16 cellular contexts compared by ENCODE assay signal in the genomic region with DNA sequence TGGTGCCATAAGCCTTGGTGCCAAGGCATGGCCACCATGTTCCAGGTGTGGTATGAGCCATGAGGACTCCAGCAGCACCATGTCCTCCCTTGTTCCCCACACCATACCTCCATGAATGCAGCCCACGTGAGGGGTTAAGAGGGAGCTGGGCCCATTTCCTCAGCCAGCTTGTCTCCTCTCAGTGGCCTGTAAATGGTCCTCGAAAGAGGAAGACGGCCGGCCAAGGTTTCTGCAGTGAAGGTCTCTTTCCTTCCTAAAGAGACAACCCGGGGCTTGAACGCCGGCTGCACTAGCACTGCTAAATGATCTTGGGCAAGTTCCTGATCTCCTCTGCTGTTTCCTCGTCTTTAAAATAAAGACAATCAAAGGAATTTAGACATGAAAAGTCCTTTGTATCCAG.
DNase-seq lines count a peak whose midpoint lies in the region; ATAC-seq and TF ChIP-seq lines count a peak whose summit lies in the region.
"Had no signal": no experiment of that assay in that cellular context is flagged by ENCODE, and none has a peak within 500 bp of the region (broad histone marks: within the 10 kb centered on the region; RNA-seq: fewer than 3 reads in every experiment).

No MANE protein-coding gene starts in this region.

- H2AK5ac ChIP-seq in neuronal stem cell (ENCODE audit: low read depth, low read length) = no peak overlapping the region

- H3K4me1 ChIP-seq in SK-N-SH (ENCODE audit: control insufficient read depth in 1 of 2, insufficient read depth in 2 of 2, low read depth in 1 of 2, low read length in 1 of 2) = peaks cover 0 to 9% of the 10 kb centered on the region in 2 experiments; a peak in 1 of 4 replicates
- peaks cover 0 to 6% of the 10 kb centered on the region in 2 donors for H3K4me1 ChIP-seq in neuronal stem cell (ENCODE audit: control insufficient read depth in 2 of 2, insufficient read depth in 1 of 2, low read depth in 1 of 2, low read length in 2 of 2)
- H3K4me1 ChIP-seq: A549 had no signal

- no peaks in the 10 kb centered on the region for H3K79me1 ChIP-seq in neuronal stem cell (ENCODE audit: low read depth, low read length)

- no peak overlapping the region for H3K14ac ChIP-seq in neuronal stem cell (ENCODE audit: low read length)

- no peak overlapping the region for H2BK120ac ChIP-seq in neuronal stem cell (ENCODE audit: low read depth, low read length)

- POLR2A ChIA-PET in SK-N-SH (lab: Yijun Ruan, JAX) = no interaction called here

- H3K9ac ChIP-seq in SK-N-SH (no peak overlapping the region), neuronal stem cell (ENCODE audit: low read depth, low read length, poor library complexity) (no peak overlapping the region)
- H3K9ac ChIP-seq: BLaER1 treated with 17β-estradiol and CSF1 and Interleukin-3, amounts not matched to agents 10 nM and 100 nM had no signal

- no peak overlapping the region for H3K4ac ChIP-seq in neuronal stem cell (ENCODE audit: low read length)

- H3K4me3 ChIP-seq in SK-N-SH (ENCODE audit: low read depth in 2 of 2, low read length in 1 of 2) (no peak overlapping the region), neuronal stem cell (ENCODE audit: low read length in 2 of 2) (no peak overlapping the region)
- H3K4me3 ChIP-seq: A549; BLaER1 treated with 17β-estradiol and CSF1 and Interleukin-3, amounts not matched to agents 10 nM and 100 nM had no signal

- intact Hi-C loops in head of caudate nucleus (cut with DNase I) = no loop called here

- no peak overlapping the region for H3K23ac ChIP-seq in neuronal stem cell (ENCODE audit: low read depth, low read length, poor library complexity)

- TF ChIP-seq CTCF in SK-N-SH (IDR thresholded peaks at IDR 0.05) = no peak

- no peak for TF ChIP-seq EP300 in SK-N-SH (IDR thresholded peaks at IDR 0.05; ENCODE audit: borderline replicate concordance in 1 of 2, low read depth in 1 of 2, low read length in 1 of 2)

- no peaks in the 10 kb centered on the region for H3K36me3 ChIP-seq in SK-N-SH (replicated peaks in 1 of 2; ENCODE audit: control insufficient read depth in 1 of 2, insufficient read depth in 2 of 2, low read length in 1 of 2)
- H3K36me3 ChIP-seq in neuronal stem cell (replicated peaks in 1 of 2; ENCODE audit: control insufficient read depth in 2 of 2, insufficient read depth in 2 of 2, low read length in 2 of 2) = no peaks in the 10 kb centered on the region
- H3K36me3 ChIP-seq: BLaER1 treated with 17β-estradiol and CSF1 and Interleukin-3, amounts not matched to agents 10 nM and 100 nM had no signal

- no peaks in the 10 kb centered on the region for H3K79me2 ChIP-seq in SK-N-SH (ENCODE audit: insufficient read depth)

- H3K4me2 ChIP-seq in SK-N-SH (no peak overlapping the region), neuronal stem cell (ENCODE audit: insufficient read depth, low read length, poor library complexity, severe bottlenecking) (no peak overlapping the region)
- H3K4me2 ChIP-seq: A549; BLaER1 treated with 17β-estradiol and CSF1 and Interleukin-3, amounts not matched to agents 10 nM and 100 nM had no signal

- H3K27ac ChIP-seq in SK-N-SH (ENCODE audit: low read depth in 2 of 2, low read length in 1 of 2) (no peak overlapping the region), neuronal stem cell (replicated peaks; ENCODE audit: low read length) (no peak overlapping the region)
- H3K27ac ChIP-seq: 22Rv1; A549; BLaER1 treated with 17β-estradiol and CSF1 and Interleukin-3, amounts not matched to agents 10 nM and 100 nM; C4-2B had no signal

- no peak overlapping the region for H4K91ac ChIP-seq in neuronal stem cell (ENCODE audit: low read depth, low read length, poor library complexity)

- DNase-seq in SK-N-SH = no peak
- no peak for DNase-seq in neuronal stem cell (ENCODE audit: low spot score)
- DNase-seq in head of caudate nucleus = no peak
- no peak for DNase-seq in retina
- DNase-seq: AML-193; Caco-2; Calu3; CD4-positive, alpha-beta T cell; CD8-positive, alpha-beta T cell; DMS79 treated with DMSO at 0.1 percent for 48 hours; GF-D8 had no signal

- CTCF ChIA-PET in SK-N-SH (lab: Yijun Ruan, JAX) = no interaction called here

- H3K9me3 ChIP-seq in SK-N-SH (no peaks in the 10 kb centered on the region), neuronal stem cell (replicated peaks in 1 of 2; ENCODE audit: control insufficient read depth in 2 of 2, insufficient read depth in 1 of 2, low read depth in 1 of 2, low read length in 2 of 2) (peaks cover 0 to 4% of the 10 kb centered on the region in 2 donors)
- H3K9me3 ChIP-seq: A549, Caco-2 had no signal

- H2BK12ac ChIP-seq in neuronal stem cell (ENCODE audit: low read length) = no peak overlapping the region

- no peaks in the 10 kb centered on the region for H3F3A ChIP-seq in SK-N-SH (replicated peaks; ENCODE audit: insufficient read depth)

- H4K8ac ChIP-seq in neuronal stem cell (ENCODE audit: low read depth, low read length) = no peak overlapping the region

- no peak overlapping the region for H2BK5ac ChIP-seq in neuronal stem cell (ENCODE audit: low read length)

- no peaks in the 10 kb centered on the region for H4K20me1 ChIP-seq in SK-N-SH (ENCODE audit: insufficient read depth)
- H4K20me1 ChIP-seq: BLaER1 treated with 17β-estradiol and CSF1 and Interleukin-3, amounts not matched to agents 10 nM and 100 nM had no signal

- H2AFZ ChIP-seq in SK-N-SH (ENCODE audit: low read depth) (no peak overlapping the region), neuronal stem cell (ENCODE audit: low read length) (no peak overlapping the region)

- WGBS in SK-N-SH (ENCODE audit: low lambda C conversion rate) = 51% methylated on average over 8 of the region's 8 CpGs
- WGBS in neuronal stem cell (ENCODE audit: extremely low coverage in 2 of 2, insufficient read length in 2 of 2, insufficient replicate concordance in 1 of 2), 2 donors = no CpG with 5 or more reads among the region's 8 CpGs

- TF ChIP-seq RAD21 in SK-N-SH (IDR thresholded peaks at IDR 0.05; ENCODE audit: low read length) = no peak

- no peak overlapping the region for H2BK15ac ChIP-seq in neuronal stem cell (ENCODE audit: low read length)

- no peak for ATAC-seq in SK-N-SH treated with all-trans-retinoic acid at 6 μM for 48 hours
- ATAC-seq: A549; CD8-positive, alpha-beta T cell had no signal

- no peaks in the 10 kb centered on the region for H3K9me2 ChIP-seq in SK-N-SH

- H3K27me3 ChIP-seq in SK-N-SH (ENCODE audit: insufficient read depth) = no peaks in the 10 kb centered on the region
- no peaks in the 10 kb centered on the region for H3K27me3 ChIP-seq in neuronal stem cell (ENCODE audit: control insufficient read depth in 3 of 3, insufficient read depth in 3 of 3, low read depth in 1 of 3, low read length in 3 of 3)
- H3K27me3 ChIP-seq: BLaER1 treated with 17β-estradiol and CSF1 and Interleukin-3, amounts not matched to agents 10 nM and 100 nM had no signal

- peak overlapping the region; percentile 28 for H3K18ac ChIP-seq in neuronal stem cell (ENCODE audit: low read length)

TF ChIP-seq in SK-N-SH treated with all-trans-retinoic acid at 6 μM for 48 hours, 23 proteins besides CTCF, POLR2A, EP300 and RAD21:
- TF ChIP-seq ZNF70 (CRISPR knock-in tag; IDR thresholded peaks at IDR 0.05) (peak; percentile 52; the same call in 1 of the 2 replicates), ZNF565 (CRISPR knock-in tag; conservative IDR thresholded peaks at IDR 0.05; ENCODE audit: low read depth) (no peak), ZFP30 (CRISPR knock-in tag; IDR thresholded peaks at IDR 0.05) (no peak)

TF ChIP-seq in SK-N-SH, 30 proteins besides CTCF, POLR2A, EP300 and RAD21:
- TF ChIP-seq ELF1 (IDR thresholded peaks at IDR 0.05) = no peak
- no peak for TF ChIP-seq TEAD4 (IDR thresholded peaks at IDR 0.05; ENCODE audit: borderline replicate concordance, insufficient read depth)
